Comparison of ENCODE assay signal across 18 cellular contexts in the genomic region with DNA sequence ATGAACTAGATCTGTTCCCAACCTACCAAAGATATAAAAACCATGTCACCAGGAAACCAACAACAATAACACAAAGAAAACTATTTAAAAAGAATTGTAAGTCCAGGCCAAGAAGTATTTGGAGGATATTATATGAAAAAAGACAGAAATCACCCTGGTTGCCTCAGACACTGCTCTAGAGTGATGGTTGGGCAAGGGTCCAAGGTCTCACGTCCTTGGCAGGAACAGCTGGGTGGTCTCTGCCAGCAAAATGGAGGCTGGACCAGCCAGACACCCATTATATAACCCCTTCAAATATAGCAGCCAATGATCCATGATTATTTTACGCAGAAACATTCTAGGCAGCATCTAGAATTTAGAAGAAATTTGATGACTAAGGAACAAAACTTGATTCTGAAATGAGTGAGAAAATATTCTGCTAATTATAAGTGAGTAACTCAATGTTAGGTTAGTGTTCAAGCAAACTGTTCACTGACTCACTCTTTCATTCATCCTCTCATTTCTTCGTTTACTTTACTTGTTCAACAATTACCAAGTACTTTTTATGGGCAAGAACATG. TPM values are rescaled to one million over a fixed set of nuclear protein-coding genes. Genes with fewer than 3 reads are reported as not detected.
DNase-seq lines count a peak whose midpoint lies in the region; ATAC-seq and TF ChIP-seq lines count a peak whose summit lies in the region.
"Had no signal": no experiment of that assay in that cellular context is flagged by ENCODE, and none has a peak within 500 bp of the region (broad histone marks: within the 10 kb centered on the region; RNA-seq: fewer than 3 reads in every experiment).

No MANE protein-coding gene starts in this region.

- H3K9ac ChIP-seq in rectal smooth muscle tissue (ENCODE audit: low read length): no peak overlapping the region

- no peaks in the 10 kb centered on the region for H3K36me3 ChIP-seq in left ventricle myocardium inferior
- peaks cover 0 to 14% (median 3%) of the 10 kb centered on the region in 4 donors for H3K36me3 ChIP-seq in esophagus muscularis mucosa
- H3K36me3 ChIP-seq in rectal smooth muscle tissue (ENCODE audit: control insufficient read depth, insufficient read depth, low read length): no peaks in the 10 kb centered on the region

- H3K4me3 ChIP-seq in left ventricle myocardium inferior (no peak overlapping the region), esophagus muscularis mucosa (no peak overlapping the region), rectal smooth muscle tissue (ENCODE audit: low read length) (no peak overlapping the region)
- H3K4me3 ChIP-seq: GM12878 had no signal

- TF ChIP-seq CTCF in left ventricle myocardium inferior (IDR thresholded peaks at IDR 0.05; ENCODE audit: borderline replicate concordance) (no peak), esophagus muscularis mucosa (IDR thresholded peaks at IDR 0.05) (no peak)

- DNase-seq in left ventricle myocardium inferior (no peak), Right ventricle myocardium inferior (ENCODE audit: missing footprints) (no peak), esophagus muscularis mucosa (ENCODE audit: extremely low spot score) (no peak), CD1c-positive myeloid dendritic cell (ENCODE audit: extremely low spot score) (no peak)
- DNase-seq: ACHN; Calu3; CD4-positive, alpha-beta T cell; DMS79; HCEC 1CT; IMR-90; NCI-H1436 treated with DMSO at 0.1 percent for 48 hours; NCI-H2081; NCI-H526; PC-3 had no signal

- H3K27me3 ChIP-seq in left ventricle myocardium inferior (ENCODE audit: low read depth) (no peaks in the 10 kb centered on the region), esophagus muscularis mucosa (no peaks in the 10 kb centered on the region), rectal smooth muscle tissue (ENCODE audit: control insufficient read depth, insufficient read depth, low read length) (no peaks in the 10 kb centered on the region)

- peak overlapping the region; percentile 79 for H3K27ac ChIP-seq in left ventricle myocardium inferior (replicated peaks)
- H3K27ac ChIP-seq in esophagus muscularis mucosa (replicated peaks in 1 of 4): peak overlapping the region; percentile 68 to 77 (median 74)
- peak overlapping the region; percentile 64 for H3K27ac ChIP-seq in rectal smooth muscle tissue (ENCODE audit: low read depth, low read length)

- TF ChIP-seq EP300 in esophagus muscularis mucosa (IDR thresholded peaks at IDR 0.05): no peak

- 40% methylated on average over 3 of the region's 3 CpGs for WGBS in esophagus muscularis mucosa

- ATAC-seq in Right ventricle myocardium inferior: no peak
- no peak for ATAC-seq in HG03521 (IDR thresholded peaks at IDR 0.05; ENCODE audit: unreplicated experiment)
- no peak for ATAC-seq in GM18858 (IDR thresholded peaks at IDR 0.05; ENCODE audit: unreplicated experiment)
- ATAC-seq: GM12878, PC-3 had no signal

- TF ChIP-seq POLR2A in esophagus muscularis mucosa (IDR thresholded peaks at IDR 0.05; ENCODE audit: low read depth): no peak

- H3K4me1 ChIP-seq in left ventricle myocardium inferior: peaks cover 18% of the 10 kb centered on the region
- peaks cover 21 to 75% (median 53%) of the 10 kb centered on the region in 4 donors for H3K4me1 ChIP-seq in esophagus muscularis mucosa
- peaks cover 6% of the 10 kb centered on the region for H3K4me1 ChIP-seq in rectal smooth muscle tissue (ENCODE audit: control insufficient read depth, insufficient read depth, low read length)

- intact Hi-C loops in left ventricle myocardium inferior (cut with micrococcal nuclease): no loop called here
- intact Hi-C loops in Right ventricle myocardium inferior (cut with DNase I): no loop called here
- intact Hi-C loops in esophagus muscularis mucosa (cut with DNase I): no loop called here

- H3K9me3 ChIP-seq in left ventricle myocardium inferior (replicated peaks) (no peaks in the 10 kb centered on the region), esophagus muscularis mucosa (no peaks in the 10 kb centered on the region)

RNA-seq across cellular contexts. Expression of a gene that starts 35.4 kb away (rescaled TPM):
- total RNA-seq in left ventricle myocardium inferior (111 TPM), Right ventricle myocardium inferior (96.9 TPM), esophagus muscularis mucosa (10 to 100 TPM; 28.0 to 37.8 (median 32.4) TPM)

RNA-seq across cellular contexts. Expression of a gene that starts 39.4 kb away (rescaled TPM):
- total RNA-seq in left ventricle myocardium inferior (288 TPM), Right ventricle myocardium inferior (287 TPM), esophagus muscularis mucosa (10 to 100 TPM; 53.5 to 68.1 (median 66.6) TPM)
